1 cellular context compared by ENCODE assay signal in the genomic region with DNA sequence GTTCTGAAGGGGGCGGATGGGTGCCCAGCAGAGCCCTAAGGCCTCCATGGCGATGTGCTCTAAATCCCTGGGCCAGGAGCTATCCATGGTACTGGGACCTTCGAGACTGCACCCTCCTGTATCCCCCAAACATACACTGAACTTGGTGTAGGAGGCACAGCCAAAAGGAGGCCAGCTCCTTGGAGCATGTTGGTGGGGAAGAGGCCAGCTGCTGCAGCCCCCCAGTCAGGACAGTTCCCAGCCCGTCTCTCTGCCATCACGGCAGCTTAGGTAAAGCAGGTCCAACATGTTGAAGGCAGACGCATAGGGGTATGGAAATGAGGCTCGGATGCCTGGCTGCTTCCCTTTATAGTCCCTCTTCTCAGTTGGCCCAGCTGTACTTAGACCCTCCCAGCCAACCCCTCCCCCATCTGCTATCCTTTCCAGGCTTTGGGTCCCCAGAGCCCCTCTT.
TF ChIP-seq lines count a peak whose summit lies in the region.

No MANE protein-coding gene starts in this region.

TF ChIP-seq in H1, 55 proteins besides CTCF, POLR2A, EP300 and RAD21:
- TF ChIP-seq SIN3A (conservative IDR thresholded peaks at IDR 0.05 in 1 of 2, IDR thresholded peaks at IDR 0.05 in 1 of 2; ENCODE audit: low read depth in 1 of 2, low read length in 2 of 2) (peak; percentile 97), SAP30 (IDR thresholded peaks at IDR 0.05; ENCODE audit: insufficient read depth, insufficient replicate concordance, low read length) (peak; percentile 94), TAF1 (IDR thresholded peaks at IDR 0.05; ENCODE audit: low read depth, low read length) (no peak), HDAC2 (IDR thresholded peaks at IDR 0.05; ENCODE audit: borderline replicate concordance in 1 of 2, low read depth in 2 of 2, low read length in 2 of 2) (peak in 1 of 2 experiments; percentile 52; a peak in 1 of 4 replicates), NANOG (IDR thresholded peaks at IDR 0.05; ENCODE audit: insufficient read depth, low read depth, low read length, poor library complexity, severe bottlenecking) (no peak)
